33 cellular contexts compared by ENCODE assay signal in the genomic region with DNA sequence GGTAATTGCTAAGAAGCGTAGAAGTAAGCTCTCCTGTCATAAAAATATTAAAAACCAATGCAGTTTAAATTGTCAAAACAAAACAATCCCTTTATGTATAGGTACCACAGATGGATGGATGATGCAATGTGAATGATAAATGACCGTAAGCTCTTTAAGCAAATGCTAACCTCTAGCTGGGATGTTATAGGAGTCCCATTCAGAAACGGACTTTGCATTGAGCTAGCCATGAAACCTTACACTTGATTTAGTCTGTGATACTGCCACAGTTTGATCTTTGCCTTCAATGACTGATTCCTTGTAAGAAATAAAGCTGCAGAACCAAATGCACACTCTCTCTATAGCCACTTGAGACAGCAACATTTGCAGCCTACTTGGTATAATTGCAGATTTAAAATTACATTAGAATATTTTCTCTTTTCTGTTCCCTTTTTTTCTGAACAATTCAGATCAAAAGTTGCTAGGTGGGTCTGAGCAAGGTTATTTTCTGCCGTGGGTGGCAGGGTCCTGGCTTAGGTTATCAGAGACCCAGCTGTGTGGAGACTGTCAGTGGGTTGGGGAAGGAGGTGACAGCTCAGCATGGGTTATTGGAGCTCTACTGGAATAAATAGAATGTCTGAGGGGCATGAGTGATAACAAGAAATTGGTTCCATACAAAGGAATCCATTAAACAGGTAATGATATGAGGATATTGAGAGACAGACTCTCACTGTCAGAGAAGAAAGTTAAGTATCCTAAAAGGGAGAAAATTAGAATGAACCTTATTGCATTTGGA.
"Had no signal": no experiment of that assay in that cellular context is flagged by ENCODE, and none has a peak within 500 bp of the region (broad histone marks: within the 10 kb centered on the region; RNA-seq: fewer than 3 reads in every experiment).

No MANE protein-coding gene starts in this region.

- H3K27ac Mint-ChIP-seq: activated B cell treated with CpG ODN at 0.5 μM for 24 hours; activated CD4-positive, alpha-beta memory T cell treated with anti-CD3 and anti-CD28 coated beads for 36 hours; activated CD4-positive, alpha-beta T cell treated with anti-CD3 and anti-CD28 coated beads, Interleukin-2, amount 10 ng/mL, durations not matched to agents 24 days and 14 days; activated CD8-positive, alpha-beta T cell treated with anti-CD3 and anti-CD28 coated beads for 36 hours; activated naive CD4-positive, alpha-beta T cell treated with anti-CD3 and anti-CD28 coated beads, Interleukin-2, amount 10 ng/mL, durations not matched to agents 7 days and 5 days; activated naive CD4-positive, alpha-beta T cell treated with anti-CD3 and anti-CD28 coated beads, Interleukin-2, amount 50 U/mL, for 24 hours; activated naive CD8-positive, alpha-beta T cell; activated naive CD8-positive, alpha-beta T cell treated with anti-CD3 and anti-CD28 coated beads, Interleukin-2, amount 10 ng/mL, durations not matched to agents 7 days and 5 days; activated naive CD8-positive, alpha-beta T cell treated with anti-CD3 and anti-CD28 coated beads, Interleukin-2, amount 50 U/mL, for 24 hours; activated T-cell treated with anti-CD3 and anti-CD28 coated beads, Interleukin-2, amount 50 U/mL, for 72 hours; activated T-helper 1 cell treated with anti-CD3 and anti-CD28 coated beads, Interleukin-12 subunit alpha, Interleukin-12 subunit beta, Interleukin-2, Interleukin-4 antibody, amounts not matched to agents 30 ng/mL and 10 ng/mL and 1 ng/mL, durations not matched to agents 14 hours and 24 hours and 36 hours; activated T-helper 17 cell treated with anti-CD3 and anti-CD28 coated beads, Interleukin-2, amount 50 U/mL, for 72 hours; brain; T-helper 1 cell treated with Interleukin-12 subunit alpha and Interleukin-12 subunit beta and Interleukin-4 antibody, amounts not matched to agents 30 μg/mL and 1 μg/mL, for 36 hours; T-helper 2 cell treated with Interferon-gamma antibody and Interleukin-4, amounts not matched to agents 5 μg/mL and 100 μg/mL, for 36 hours had no signal

- H3K4me3 Mint-ChIP-seq: activated B cell treated with CpG ODN at 0.5 μM for 24 hours; activated CD4-positive, alpha-beta memory T cell treated with anti-CD3 and anti-CD28 coated beads for 36 hours; activated CD4-positive, alpha-beta T cell treated with anti-CD3 and anti-CD28 coated beads, Interleukin-2, amount 10 ng/mL, durations not matched to agents 24 days and 14 days; activated CD8-positive, alpha-beta T cell treated with anti-CD3 and anti-CD28 coated beads for 36 hours; activated naive CD4-positive, alpha-beta T cell treated with anti-CD3 and anti-CD28 coated beads, Interleukin-2, amount 10 ng/mL, durations not matched to agents 7 days and 5 days; activated naive CD4-positive, alpha-beta T cell treated with anti-CD3 and anti-CD28 coated beads, Interleukin-2, amount 50 U/mL, for 24 hours; activated naive CD8-positive, alpha-beta T cell; activated naive CD8-positive, alpha-beta T cell treated with anti-CD3 and anti-CD28 coated beads, Interleukin-2, amount 10 ng/mL, durations not matched to agents 7 days and 5 days; activated naive CD8-positive, alpha-beta T cell treated with anti-CD3 and anti-CD28 coated beads, Interleukin-2, amount 50 U/mL, for 24 hours; activated T-cell treated with anti-CD3 and anti-CD28 coated beads, Interleukin-2, amount 50 U/mL, for 4 hours; activated T-cell treated with anti-CD3 and anti-CD28 coated beads, Interleukin-2, amount 50 U/mL, for 72 hours; activated T-helper 1 cell treated with anti-CD3 and anti-CD28 coated beads, Interleukin-12 subunit alpha, Interleukin-12 subunit beta, Interleukin-2, Interleukin-4 antibody, amounts not matched to agents 30 ng/mL and 10 ng/mL and 1 ng/mL, durations not matched to agents 14 hours and 24 hours and 36 hours; activated T-helper 17 cell treated with anti-CD3 and anti-CD28 coated beads, Interleukin-2, amount 50 U/mL, for 72 hours; brain; T-helper 1 cell treated with Interleukin-12 subunit alpha and Interleukin-12 subunit beta and Interleukin-4 antibody, amounts not matched to agents 30 μg/mL and 1 μg/mL, for 36 hours; T-helper 2 cell treated with Interferon-gamma antibody and Interleukin-4, amounts not matched to agents 5 μg/mL and 100 μg/mL, for 36 hours had no signal

- H3K9me3 Mint-ChIP-seq: activated B cell treated with CpG ODN at 0.5 μM for 24 hours; activated CD4-positive, alpha-beta T cell treated with anti-CD3 and anti-CD28 coated beads, Interleukin-2, amount 10 ng/mL, durations not matched to agents 24 days and 14 days; activated CD8-positive, alpha-beta T cell treated with anti-CD3 and anti-CD28 coated beads for 36 hours; activated naive CD4-positive, alpha-beta T cell treated with anti-CD3 and anti-CD28 coated beads, Interleukin-2, amount 50 U/mL, for 24 hours; activated naive CD8-positive, alpha-beta T cell treated with anti-CD3 and anti-CD28 coated beads, Interleukin-2, amount 10 ng/mL, durations not matched to agents 7 days and 5 days; activated naive CD8-positive, alpha-beta T cell treated with anti-CD3 and anti-CD28 coated beads, Interleukin-2, amount 50 U/mL, for 24 hours; activated T-cell treated with anti-CD3 and anti-CD28 coated beads, Interleukin-2, amount 50 U/mL, for 4 hours; activated T-helper 1 cell treated with anti-CD3 and anti-CD28 coated beads, Interleukin-12 subunit alpha, Interleukin-12 subunit beta, Interleukin-2, Interleukin-4 antibody, amounts not matched to agents 30 ng/mL and 10 ng/mL and 1 ng/mL, durations not matched to agents 14 hours and 24 hours and 36 hours; T-helper 1 cell treated with Interleukin-12 subunit alpha and Interleukin-12 subunit beta and Interleukin-4 antibody, amounts not matched to agents 30 μg/mL and 1 μg/mL, for 36 hours; T-helper 2 cell treated with Interferon-gamma antibody and Interleukin-4, amounts not matched to agents 5 μg/mL and 100 μg/mL, for 36 hours had no signal

- H3K9me3 ChIP-seq: ascending aorta had no signal

- H3K4me1 Mint-ChIP-seq: activated B cell treated with CpG ODN at 0.5 μM for 24 hours; activated CD4-positive, alpha-beta T cell treated with anti-CD3 and anti-CD28 coated beads, Interleukin-2, amount 10 ng/mL, durations not matched to agents 24 days and 14 days; activated naive CD4-positive, alpha-beta T cell treated with anti-CD3 and anti-CD28 coated beads, Interleukin-2, amount 10 ng/mL, durations not matched to agents 7 days and 5 days; activated naive CD4-positive, alpha-beta T cell treated with anti-CD3 and anti-CD28 coated beads, Interleukin-2, amount 50 U/mL, for 24 hours; activated naive CD8-positive, alpha-beta T cell treated with anti-CD3 and anti-CD28 coated beads, Interleukin-2, amount 10 ng/mL, durations not matched to agents 7 days and 5 days; activated naive CD8-positive, alpha-beta T cell treated with anti-CD3 and anti-CD28 coated beads, Interleukin-2, amount 50 U/mL, for 24 hours; activated T-helper 17 cell treated with anti-CD3 and anti-CD28 coated beads, Interleukin-2, amount 50 U/mL, for 72 hours had no signal

- H3K27me3 ChIP-seq: ascending aorta had no signal

- H3K4me3 ChIP-seq: ascending aorta had no signal

- H3K36me3 Mint-ChIP-seq: activated CD4-positive, alpha-beta memory T cell treated with anti-CD3 and anti-CD28 coated beads for 36 hours; activated naive CD4-positive, alpha-beta T cell treated with anti-CD3 and anti-CD28 coated beads, Interleukin-2, amount 10 ng/mL, durations not matched to agents 7 days and 5 days; activated naive CD4-positive, alpha-beta T cell treated with anti-CD3 and anti-CD28 coated beads, Interleukin-2, amount 50 U/mL, for 24 hours; activated naive CD8-positive, alpha-beta T cell; activated naive CD8-positive, alpha-beta T cell treated with anti-CD3 and anti-CD28 coated beads, Interleukin-2, amount 10 ng/mL, durations not matched to agents 7 days and 5 days; brain had no signal

- H3K4me1 ChIP-seq: ascending aorta had no signal

- H3K27me3 Mint-ChIP-seq: activated B cell treated with CpG ODN at 0.5 μM for 24 hours; activated CD4-positive, alpha-beta memory T cell treated with anti-CD3 and anti-CD28 coated beads for 36 hours; activated CD4-positive, alpha-beta T cell treated with anti-CD3 and anti-CD28 coated beads, Interleukin-2, amount 10 ng/mL, durations not matched to agents 24 days and 14 days; activated CD8-positive, alpha-beta T cell treated with anti-CD3 and anti-CD28 coated beads for 36 hours; activated naive CD4-positive, alpha-beta T cell treated with anti-CD3 and anti-CD28 coated beads, Interleukin-2, amount 10 ng/mL, durations not matched to agents 7 days and 5 days; activated naive CD4-positive, alpha-beta T cell treated with anti-CD3 and anti-CD28 coated beads, Interleukin-2, amount 50 U/mL, for 24 hours; activated naive CD8-positive, alpha-beta T cell; activated naive CD8-positive, alpha-beta T cell treated with anti-CD3 and anti-CD28 coated beads, Interleukin-2, amount 10 ng/mL, durations not matched to agents 7 days and 5 days; activated naive CD8-positive, alpha-beta T cell treated with anti-CD3 and anti-CD28 coated beads, Interleukin-2, amount 50 U/mL, for 24 hours; activated T-helper 17 cell treated with anti-CD3 and anti-CD28 coated beads, Interleukin-2, amount 50 U/mL, for 72 hours; brain had no signal

- ATAC-seq: activated CD8-positive, alpha-beta T cell treated with anti-CD3 and anti-CD28 coated beads for 36 hours; activated naive CD8-positive, alpha-beta T cell treated with anti-CD3 and anti-CD28 coated beads, Interleukin-2, amount 50 U/mL, for 24 hours; activated T-cell treated with anti-CD3 and anti-CD28 coated beads, Interleukin-2, amount 50 U/mL, for 4 hours; activated T-cell treated with anti-CD3 and anti-CD28 coated beads, Interleukin-2, amount 50 U/mL, for 72 hours; activated T-helper 17 cell treated with anti-CD3 and anti-CD28 coated beads, Interleukin-2, amount 50 U/mL, for 72 hours had no signal

- DNase-seq: activated B cell treated with CpG ODN at 0.5 μM for 24 hours; activated CD4-positive, alpha-beta memory T cell treated with anti-CD3 and anti-CD28 coated beads for 36 hours; activated CD4-positive, alpha-beta T cell treated with anti-CD3 and anti-CD28 coated beads for 4 hours; activated CD4-positive, alpha-beta T cell treated with anti-CD3 and anti-CD28 coated beads, Interleukin-2, amount 10 ng/mL, durations not matched to agents 24 days and 14 days; activated CD4-positive, alpha-beta T cell treated with anti-CD3 and anti-CD28 coated beads, Interleukin-2, amount 50 U/mL, for 1 hour; activated CD4-positive, alpha-beta T cell treated with anti-CD3 and anti-CD28 coated beads, Interleukin-2, amount 50 U/mL, for 4 hours; activated CD4-positive, CD25-positive, alpha-beta regulatory T cell treated with anti-CD3 and anti-CD28 coated beads, Interleukin-2, amount 50 U/mL, for 72 hours; activated CD8-positive, alpha-beta memory T cell treated with anti-CD3 and anti-CD28 coated beads, Interleukin-2, amount 50 U/mL, for 4 hours; activated CD8-positive, alpha-beta T cell treated with anti-CD3 and anti-CD28 coated beads for 36 hours; activated effector memory CD4-positive, alpha-beta T cell treated with anti-CD3 and anti-CD28 coated beads, Interleukin-2, amount 50 U/mL, for 16 hours; activated naive CD4-positive, alpha-beta T cell treated with anti-CD3 and anti-CD28 coated beads, Interleukin-2, amount 10 ng/mL, durations not matched to agents 7 days and 5 days; activated naive CD4-positive, alpha-beta T cell treated with Interleukin-2 at 50 U/mL for 16 hours; activated naive CD8-positive, alpha-beta T cell treated with anti-CD3 and anti-CD28 coated beads, Interleukin-2, amount 10 ng/mL, durations not matched to agents 7 days and 5 days; activated naive CD8-positive, alpha-beta T cell treated with anti-CD3 and anti-CD28 coated beads, Interleukin-2, amount 50 U/mL, for 24 hours; activated T-cell treated with anti-CD3 and anti-CD28 coated beads for 4 hours; activated T-cell treated with anti-CD3 and anti-CD28 coated beads, Interleukin-2, amount 50 U/mL, for 1 hour; activated T-cell treated with anti-CD3 and anti-CD28 coated beads, Interleukin-2, amount 50 U/mL, for 4 hours; activated T-cell treated with anti-CD3 and anti-CD28 coated beads, Interleukin-2, amount 50 U/mL, for 72 hours; amygdala; anterior cingulate cortex; central memory CD4-positive, alpha-beta T cell; T-helper 1 cell; T-helper 2 cell; T-helper 9 cell had no signal

- H3K36me3 ChIP-seq: ascending aorta had no signal

- H3K27ac ChIP-seq: ascending aorta, VCaP had no signal
